In genomic region chr21:27024971-27025370, GRCh38 we compare ENCODE assay signal across 2 cellular contexts.
TF ChIP-seq lines count a peak whose summit lies in the region.

No MANE protein-coding gene starts in this region.

TF ChIP-seq in IMR-90, 13 proteins besides CTCF, POLR2A, EP300 and RAD21:
- no peak for TF ChIP-seq USF2 (IDR thresholded peaks at IDR 0.05; ENCODE audit: low read depth, low read length)
- no peak for TF ChIP-seq MAFK (IDR thresholded peaks at IDR 0.05; ENCODE audit: low read depth, low read length)
- TF ChIP-seq CEBPB (IDR thresholded peaks at IDR 0.05; ENCODE audit: low read depth, low read length) = no peak
- no peak for TF ChIP-seq FOS (IDR thresholded peaks at IDR 0.05; ENCODE audit: low read depth, low read length)
- no peak for TF ChIP-seq NFE2L2 (IDR thresholded peaks at IDR 0.05; ENCODE audit: low read depth, low read length)
- no peak for TF ChIP-seq BHLHE40 (IDR thresholded peaks at IDR 0.05; ENCODE audit: low read depth, low read length)
- TF ChIP-seq MAZ (IDR thresholded peaks at IDR 0.05; ENCODE audit: borderline replicate concordance, low read depth, low read length) = no peak
- TF ChIP-seq SMC3 (IDR thresholded peaks at IDR 0.05; ENCODE audit: low read depth, low read length) = no peak
- no peak for TF ChIP-seq ELK1 (IDR thresholded peaks at IDR 0.05; ENCODE audit: borderline replicate concordance, low read depth, low read length)
- no peak for TF ChIP-seq CHD1 (IDR thresholded peaks at IDR 0.05; ENCODE audit: low read depth, low read length)
- TF ChIP-seq RFX5 (IDR thresholded peaks at IDR 0.05; ENCODE audit: low read depth, low read length) = no peak
- no peak for TF ChIP-seq RCOR1 (IDR thresholded peaks at IDR 0.05; ENCODE audit: insufficient replicate concordance, low read length)
- TF ChIP-seq MXI1 (IDR thresholded peaks at IDR 0.05; ENCODE audit: borderline replicate concordance, low read depth, low read length) = no peak

TF ChIP-seq in H1, 55 proteins besides CTCF, POLR2A, EP300 and RAD21:
- no peak for TF ChIP-seq MAX (IDR thresholded peaks at IDR 0.05)
- no peak for TF ChIP-seq SUZ12 (IDR thresholded peaks at IDR 0.05; ENCODE audit: low read length)
- TF ChIP-seq KDM1A (IDR thresholded peaks at IDR 0.05; ENCODE audit: borderline replicate concordance, low read length) = no peak
- TF ChIP-seq SP1 (IDR thresholded peaks at IDR 0.05; ENCODE audit: low read depth, low read length) = no peak
- no peak for TF ChIP-seq JUND (IDR thresholded peaks at IDR 0.05; ENCODE audit: low read length)
